8 cellular contexts compared by ENCODE assay signal in the genomic region with DNA sequence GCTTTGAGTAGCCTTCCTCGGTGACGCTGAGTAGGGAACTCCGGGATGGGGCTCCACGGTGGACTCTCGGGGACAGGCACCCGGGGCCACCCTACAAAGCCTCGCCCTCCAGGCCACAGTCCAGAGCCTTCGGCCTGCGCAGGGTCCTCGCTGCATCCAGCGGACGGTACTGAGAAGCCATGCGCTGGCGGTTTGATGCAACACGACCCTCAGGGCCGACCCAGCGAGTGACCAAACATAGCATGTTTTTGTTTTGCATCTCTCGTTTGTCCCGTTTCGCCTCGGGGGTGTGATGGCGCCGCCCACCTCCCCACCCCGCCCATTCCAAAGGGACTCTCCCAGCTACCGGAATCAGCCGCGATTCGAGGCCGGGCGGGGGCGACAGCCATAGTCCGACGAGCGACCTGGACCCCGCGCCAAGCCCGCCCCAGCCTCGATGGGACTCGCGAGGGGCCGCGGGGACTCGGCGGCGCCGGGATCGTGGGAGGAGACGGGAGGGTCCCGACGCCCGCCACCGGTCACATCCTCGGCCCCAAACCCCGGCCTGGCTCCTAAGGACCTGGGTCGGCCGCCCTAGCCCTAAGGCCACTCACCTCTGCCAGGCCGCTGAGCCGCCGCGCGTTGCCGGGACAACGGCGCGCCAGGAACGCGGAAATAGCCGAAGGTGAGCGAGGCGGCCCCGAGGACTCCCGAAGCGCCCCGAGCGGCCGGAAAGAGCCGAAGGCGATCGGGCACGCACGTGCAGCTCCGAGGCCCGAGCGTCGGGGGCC.
DNase-seq lines count a peak whose midpoint lies in the region; ATAC-seq lines count a peak whose summit lies in the region.

No MANE protein-coding gene starts in this region.

- ATAC-seq in GM18498 (IDR thresholded peaks at IDR 0.05; ENCODE audit: unreplicated experiment), result peak; percentile 41
- peak; percentile 39 for ATAC-seq in HG03280 (IDR thresholded peaks at IDR 0.05; ENCODE audit: unreplicated experiment)

- peak overlapping the region; percentile 29 for H3K27ac ChIP-seq in cingulate gyrus (ENCODE audit: low read depth, low read length)

- DNase-seq in NCI-H510A treated with DMSO at 0.1 percent for 48 hours (lab: John Stamatoyannopoulos, UW) (peak; percentile 60), kidney tubule cell (ENCODE audit: low spot score) (peak; percentile 93), NCI-H526 treated with DMSO at 0.1 percent for 48 hours (lab: John Stamatoyannopoulos, UW) (no peak)
- DNase-seq in activated CD4-positive, alpha-beta T cell treated with anti-CD3 and anti-CD28 coated beads for 48 hours, result peak; percentile 93
- peak; percentile 93 for DNase-seq in stimulated activated CD4-positive, alpha-beta T cell treated with anti-CD3 and anti-CD28 coated beads, Interleukin-15, amount 100 ng/mL, for 24 hours
